ENCODE assay signal across 17 cellular contexts in the genomic region with DNA sequence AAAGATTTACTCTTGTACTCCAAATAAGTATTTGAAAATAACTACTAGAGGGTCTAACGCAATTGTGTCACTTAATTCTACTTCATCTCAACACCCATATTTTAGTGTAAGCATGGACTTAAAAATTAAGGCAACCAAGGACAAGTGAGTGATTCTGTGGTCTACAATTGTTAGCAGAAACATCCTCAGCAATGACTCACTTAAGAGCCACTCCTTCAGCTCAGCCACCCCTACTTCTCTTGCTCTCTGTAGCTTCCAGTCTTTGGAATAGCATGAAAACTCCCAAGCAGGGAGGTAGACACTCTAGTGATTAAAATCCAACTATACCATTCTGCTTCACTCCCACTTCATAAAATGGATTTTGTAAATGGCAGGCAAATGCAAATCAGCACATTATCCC.
"Had no signal": no experiment of that assay in that cellular context is flagged by ENCODE, and none has a peak within 500 bp of the region (broad histone marks: within the 10 kb centered on the region; RNA-seq: fewer than 3 reads in every experiment).

No MANE protein-coding gene starts in this region.

- H3K4me3 Mint-ChIP-seq: activated CD4-positive, alpha-beta T cell treated with anti-CD3 and anti-CD28 coated beads, Interleukin-2, amount 10 ng/mL, durations not matched to agents 7 days and 5 days; activated CD8-positive, alpha-beta T cell treated with anti-CD3 and anti-CD28 coated beads, Interleukin-2, amount 10 ng/mL, durations not matched to agents 7 days and 5 days; activated naive CD4-positive, alpha-beta T cell treated with anti-CD3 and anti-CD28 coated beads for 36 hours; activated T-cell treated with anti-CD3 and anti-CD28 coated beads, Interleukin-2, amount 50 U/mL, for 4 hours; dendritic cell treated with granulocyte-macrophage colony-stimulating factor and Interleukin-4, amounts not matched to agents 40 ng/mL and 50 ng/mL, for 4 days; stimulated activated naive CD8-positive, alpha-beta T cell treated with anti-CD3 and anti-CD28 coated beads, Interleukin-15, Interleukin-2, amounts not matched to agents 100 ng/mL and 50 ng/mL, for 24 hours had no signal

- ATAC-seq: activated CD8-positive, alpha-beta T cell treated with anti-CD3 and anti-CD28 coated beads, Interleukin-2, amount 10 ng/mL, durations not matched to agents 7 days and 5 days; activated T-cell treated with anti-CD3 and anti-CD28 coated beads, Interleukin-2, amount 50 U/mL, for 4 hours; left lobe of liver had no signal

- H3K27me3 ChIP-seq: right atrium auricular region, tibial nerve, vagina had no signal

- H3K9me3 Mint-ChIP-seq: activated CD4-positive, alpha-beta T cell treated with anti-CD3 and anti-CD28 coated beads, Interleukin-2, amount 10 ng/mL, durations not matched to agents 7 days and 5 days; dendritic cell treated with granulocyte-macrophage colony-stimulating factor and Interleukin-4, amounts not matched to agents 40 ng/mL and 50 ng/mL, for 4 days had no signal

- DNase-seq: activated CD4-positive, alpha-beta T cell treated with anti-CD3 and anti-CD28 coated beads, Interleukin-2, amount 10 ng/mL, durations not matched to agents 7 days and 5 days; activated CD8-positive, alpha-beta T cell treated with anti-CD3 and anti-CD28 coated beads, Interleukin-2, amount 10 ng/mL, durations not matched to agents 7 days and 5 days; activated naive CD4-positive, alpha-beta T cell treated with anti-CD3 and anti-CD28 coated beads for 36 hours; activated T-cell treated with anti-CD3 and anti-CD28 coated beads, Interleukin-2, amount 50 U/mL, for 4 hours; effector CD8-positive, alpha-beta T cell; occipital lobe; stimulated activated CD4-positive, alpha-beta T cell treated with anti-CD3 and anti-CD28 coated beads, Interleukin-15, amount 100 ng/mL, for 24 hours; stimulated activated CD4-positive, alpha-beta T cell treated with anti-CD3 and anti-CD28 coated beads, Interleukin-2, amount 100 ng/mL, for 48 hours; T1000 had no signal

- H3K27ac ChIP-seq: right atrium auricular region, skin epidermis, tibial nerve, vagina had no signal

- H3K4me1 Mint-ChIP-seq: activated CD4-positive, alpha-beta T cell treated with anti-CD3 and anti-CD28 coated beads, Interleukin-2, amount 10 ng/mL, durations not matched to agents 7 days and 5 days had no signal

- H3K27ac Mint-ChIP-seq: activated CD4-positive, alpha-beta T cell treated with anti-CD3 and anti-CD28 coated beads, Interleukin-2, amount 10 ng/mL, durations not matched to agents 7 days and 5 days; activated CD8-positive, alpha-beta T cell treated with anti-CD3 and anti-CD28 coated beads, Interleukin-2, amount 10 ng/mL, durations not matched to agents 7 days and 5 days; activated naive CD4-positive, alpha-beta T cell treated with anti-CD3 and anti-CD28 coated beads for 36 hours; dendritic cell treated with granulocyte-macrophage colony-stimulating factor and Interleukin-4, amounts not matched to agents 40 ng/mL and 50 ng/mL, for 4 days; progenitor cell of endocrine pancreas; stimulated activated naive CD8-positive, alpha-beta T cell treated with anti-CD3 and anti-CD28 coated beads, Interleukin-15, Interleukin-2, amounts not matched to agents 100 ng/mL and 50 ng/mL, for 24 hours had no signal

- H3K9me3 ChIP-seq: right atrium auricular region, tibial nerve, vagina had no signal

- H3K36me3 ChIP-seq: right atrium auricular region, vagina had no signal

- H3K4me3 ChIP-seq: right atrium auricular region, skin epidermis, tibial nerve, vagina had no signal

- H3K4me1 ChIP-seq: right atrium auricular region, tibial nerve, vagina had no signal

- H3K27me3 Mint-ChIP-seq: activated CD4-positive, alpha-beta T cell treated with anti-CD3 and anti-CD28 coated beads, Interleukin-2, amount 10 ng/mL, durations not matched to agents 7 days and 5 days; dendritic cell treated with granulocyte-macrophage colony-stimulating factor and Interleukin-4, amounts not matched to agents 40 ng/mL and 50 ng/mL, for 4 days; progenitor cell of endocrine pancreas; stimulated activated naive CD8-positive, alpha-beta T cell treated with anti-CD3 and anti-CD28 coated beads, Interleukin-15, Interleukin-2, amounts not matched to agents 100 ng/mL and 50 ng/mL, for 24 hours had no signal
